ENCODE assay signal across 12 cellular contexts in the genomic region with DNA sequence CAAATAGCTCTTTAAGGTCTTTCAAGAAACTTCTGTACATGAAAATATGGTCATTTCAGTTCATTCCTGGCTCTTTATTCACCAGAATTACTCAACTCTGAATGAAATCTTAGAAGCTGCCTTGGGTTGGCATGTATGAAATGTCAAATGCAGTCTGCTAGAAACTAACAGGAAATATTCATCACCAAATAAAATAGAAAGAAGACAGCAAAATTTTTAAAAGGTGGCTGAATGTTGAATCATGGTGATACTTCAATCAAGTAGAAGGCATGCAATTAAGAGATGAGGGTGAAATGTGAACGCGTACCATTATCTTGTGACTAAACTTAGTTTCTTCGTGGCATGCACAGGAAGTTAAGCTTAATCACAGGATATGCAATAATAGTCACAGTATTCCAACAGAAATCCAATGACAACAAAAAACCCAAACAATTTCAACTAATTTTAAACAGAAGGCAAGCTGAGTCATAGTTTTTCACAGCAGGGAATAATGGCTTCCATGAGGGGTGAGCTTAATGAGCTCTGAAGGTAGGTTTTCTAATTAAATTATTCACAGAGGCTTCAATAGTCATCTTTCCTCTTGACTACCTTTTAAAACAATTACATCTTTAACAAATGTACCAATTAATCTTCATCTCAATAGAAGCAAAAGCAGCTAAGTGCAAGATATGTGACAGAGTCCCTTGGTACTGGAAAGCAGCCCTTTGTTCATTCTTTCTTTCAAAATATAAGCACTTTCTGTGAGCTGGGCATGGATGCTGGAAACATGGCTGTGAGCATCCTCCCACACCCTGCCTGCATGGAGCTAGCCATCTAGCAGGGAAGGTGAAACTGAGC. TPM values are rescaled to one million over a fixed set of nuclear protein-coding genes. Genes with fewer than 3 reads are reported as not detected.
DNase-seq lines count a peak whose midpoint lies in the region; ATAC-seq, FAIRE-seq and TF ChIP-seq lines count a peak whose summit lies in the region.
"Had no signal": no experiment of that assay in that cellular context is flagged by ENCODE, and none has a peak within 500 bp of the region (broad histone marks: within the 10 kb centered on the region; RNA-seq: fewer than 3 reads in every experiment).

No MANE protein-coding gene starts in this region.

- H3K4me3 Mint-ChIP-seq in osteocyte (ENCODE audit: unreplicated experiment): peak overlapping the region; percentile 63
- H3K4me3 Mint-ChIP-seq: stimulated activated naive B cell treated with anti-CD40 and anti-IgM and Interleukin-4, amounts not matched to agents 10 μg/mL and 1 μg/mL and 100 μg/mL, for 72 hours had no signal

- no peak for ATAC-seq in lower lobe of right lung
- ATAC-seq: stimulated activated naive B cell treated with anti-CD40 and anti-IgM and Interleukin-4, amounts not matched to agents 10 μg/mL and 1 μg/mL and 100 μg/mL, for 72 hours had no signal

- FAIRE-seq in endometrium (lab: Jason Lieb, UNC) (peak; percentile 23), GM12891 (lab: Jason Lieb, UNC) (no peak)

- no peaks in the 10 kb centered on the region for H3K9me3 ChIP-seq in lower lobe of right lung
- H3K9me3 ChIP-seq: Peyer's patch had no signal

- H3K9me3 Mint-ChIP-seq in osteocyte (ENCODE audit: unreplicated experiment): no peaks in the 10 kb centered on the region

- intact Hi-C loops in lower lobe of right lung (cut with DNase I): no loop called here

- no peak overlapping the region for H3K4me3 ChIP-seq in lower lobe of right lung
- H3K4me3 ChIP-seq: Peyer's patch had no signal

- TF ChIP-seq POLR2A in GM12891 (IDR thresholded peaks at IDR 0.05; ENCODE audit: low read depth, low read length): no peak

- no peaks in the 10 kb centered on the region for H3K36me3 ChIP-seq in lower lobe of right lung
- H3K36me3 ChIP-seq: Peyer's patch had no signal

- no peak for TF ChIP-seq CTCF in osteocyte (IDR thresholded peaks at IDR 0.05)
- TF ChIP-seq CTCF in GM13976 (IDR thresholded peaks at IDR 0.05; ENCODE audit: borderline replicate concordance, control extremely low read depth, extremely low read depth, insufficient read depth, missing control alignments): no peak
- no peak for TF ChIP-seq CTCF in lower lobe of right lung (IDR thresholded peaks at IDR 0.05)

- no peaks in the 10 kb centered on the region for H3K27me3 ChIP-seq in lower lobe of right lung (ENCODE audit: low read depth)
- H3K27me3 ChIP-seq: Peyer's patch had no signal

- DNase-seq in GM03348 (ENCODE audit: low spot score) (peak; percentile 68), NCI-H748 (lab: John Stamatoyannopoulos, UW; ENCODE audit: unreplicated experiment) (peak; percentile 25), osteocyte (ENCODE audit: extremely low spot score, unreplicated experiment) (no peak), GM12891 (ENCODE audit: insufficient read length, low spot score) (no peak), GM13976 (ENCODE audit: low spot score) (no peak), occipital lobe (lab: John Stamatoyannopoulos, UW) (no peak), lower lobe of right lung (no peak)
- DNase-seq: activated effector memory CD4-positive, alpha-beta T cell treated with Interleukin-2 at 50 U/mL for 16 hours; midbrain; Peyer's patch; stimulated activated naive B cell treated with anti-CD40 and anti-IgM and Interleukin-4, amounts not matched to agents 10 μg/mL and 1 μg/mL and 100 μg/mL, for 72 hours had no signal

- no peak overlapping the region for H3K27ac ChIP-seq in lower lobe of right lung
- H3K27ac ChIP-seq: Peyer's patch had no signal

- in situ Hi-C loops in GM13976 (cut with MboI; ENCODE audit: low sequenced_read_pairs, unreplicated experiment): no loop called here

- peak overlapping the region; percentile 88 for H3K27ac Mint-ChIP-seq in osteocyte (ENCODE audit: unreplicated experiment)
- H3K27ac Mint-ChIP-seq: stimulated activated naive B cell treated with anti-CD40 and anti-IgM and Interleukin-4, amounts not matched to agents 10 μg/mL and 1 μg/mL and 100 μg/mL, for 72 hours had no signal

- H3K4me1 Mint-ChIP-seq in osteocyte (ENCODE audit: unreplicated experiment): peaks cover 18% of the 10 kb centered on the region

- H3K27me3 Mint-ChIP-seq in osteocyte (ENCODE audit: unreplicated experiment): no peaks in the 10 kb centered on the region
- H3K27me3 Mint-ChIP-seq: stimulated activated naive B cell treated with anti-CD40 and anti-IgM and Interleukin-4, amounts not matched to agents 10 μg/mL and 1 μg/mL and 100 μg/mL, for 72 hours had no signal

- peaks cover 11% of the 10 kb centered on the region for H3K4me1 ChIP-seq in lower lobe of right lung

- H3K36me3 Mint-ChIP-seq in osteocyte (ENCODE audit: unreplicated experiment): no peaks in the 10 kb centered on the region

TF ChIP-seq in GM12891, 5 proteins besides CTCF, POLR2A, EP300 and RAD21:
- TF ChIP-seq POU2F2 (IDR thresholded peaks at IDR 0.05; ENCODE audit: low read depth, low read length) (no peak), SPI1 (IDR thresholded peaks at IDR 0.05; ENCODE audit: low read depth, low read length) (no peak), POLR2AphosphoS5 (IDR thresholded peaks at IDR 0.05; ENCODE audit: low read depth, low read length) (no peak), PAX5 (IDR thresholded peaks at IDR 0.05; ENCODE audit: insufficient read depth, low read length, severe bottlenecking) (no peak), TAF1 (IDR thresholded peaks at IDR 0.05; ENCODE audit: low read depth, low read length) (no peak)

RNA-seq across cellular contexts. Expression of gene SCFD2, which starts 44.5 kb away (rescaled TPM):
- 10.3 and 14.0 TPM in 2 replicates for total RNA-seq in osteocyte
- polyA plus RNA-seq in GM12891 (2012; ENCODE audit: low read depth, missing spikeins): 11.3 TPM
- 25.6 TPM for total RNA-seq in occipital lobe
- total RNA-seq in lower lobe of right lung: 13.2 TPM

RNA-seq across cellular contexts. Expression of gene FIP1L1, which starts 56.1 kb away (rescaled TPM):
- total RNA-seq in osteocyte (54.8 and 57.8 TPM in 2 replicates), occipital lobe (115 TPM), lower lobe of right lung (48.8 TPM)
- 48.0 TPM for polyA plus RNA-seq in GM12891 (2012; ENCODE audit: low read depth, missing spikeins)

Comparison
In these comparisons a context has a peak if more than half of its experiments do, and no peak if none do; other contexts are left out.
1. DNase-seq: peak in GM03348 (single experiment) and NCI-H748 (single experiment); none in osteocyte (single experiment), GM12891 (single experiment), GM13976 (single experiment), occipital lobe (single experiment) and lower lobe of right lung (single experiment).